9 cellular contexts compared by ENCODE assay signal in genomic region chr5:93622240-93622885, GRCh38. TPM values are rescaled to one million over a fixed set of nuclear protein-coding genes. Genes with fewer than 3 reads are reported as not detected.
A peak's percentile ranks its signal among the peaks of the same experiment; 100 is the strongest.
DNase-seq lines count a peak whose midpoint lies in the region; ATAC-seq and TF ChIP-seq lines count a peak whose summit lies in the region.
"Had no signal": no experiment of that assay in that cellular context is flagged by ENCODE, and none has a peak within 500 bp of the region (broad histone marks: within the 10 kb centered on the region; RNA-seq: fewer than 3 reads in every experiment).

No MANE protein-coding gene starts in this region.

- no peaks in the 10 kb centered on the region for H3K27me3 ChIP-seq in psoas muscle (ENCODE audit: insufficient read depth in 3 of 3, low read length in 2 of 3)

- H3K36me3 ChIP-seq in psoas muscle (ENCODE audit: insufficient read depth in 1 of 2, low read depth in 1 of 2) = no peaks in the 10 kb centered on the region

- CTCF ChIA-PET in T-cell (lab: Charles Lee) = interaction anchor here in 1 of 2 donors (1.0 to 1.1 kb wide), 2 partner anchors 9 to 179 kb away, joined by 4 to 5 read pairs; no protein-coding TSS in a partner anchor

- H3K4me1 Mint-ChIP-seq in IgD-negative memory B cell = peaks cover 11 to 17% (median 16%) of the 10 kb centered on the region in 3 donors
- H3K4me1 Mint-ChIP-seq in T-cell = peaks cover 22 to 32% (median 25%) of the 10 kb centered on the region in 3 donors
- peaks cover 7% of the 10 kb centered on the region for H3K4me1 Mint-ChIP-seq in T-helper 2 cell treated with Interferon-gamma antibody and Interleukin-4, amounts not matched to agents 5 μg/mL and 100 μg/mL, for 36 hours (ENCODE audit: low read depth)

- POLR2A ChIA-PET in T-cell (lab: Charles Lee) = no interaction called here

- peak overlapping the region; percentile 83 for H3K4me3 ChIP-seq in psoas muscle

- H3K27me3 Mint-ChIP-seq in IgD-negative memory B cell (peaks cover 5% of the 10 kb centered on the region), T-cell (peaks cover 4% of the 10 kb centered on the region in 2 donors)
- peaks cover 51% of the 10 kb centered on the region for H3K27me3 Mint-ChIP-seq in T-helper 2 cell treated with Interferon-gamma antibody and Interleukin-4, amounts not matched to agents 5 μg/mL and 100 μg/mL, for 36 hours (ENCODE audit: low read depth)

- H3K4me3 Mint-ChIP-seq in IgD-negative memory B cell (peak overlapping the region in 3 of 4 donors; percentile 54 to 85 (median 77)), T-cell (peak overlapping the region in 2 of 3 donors; percentile 38 to 92)
- no peak overlapping the region for H3K4me3 Mint-ChIP-seq in T-helper 2 cell treated with Interferon-gamma antibody and Interleukin-4, amounts not matched to agents 5 μg/mL and 100 μg/mL, for 36 hours

- peak overlapping the region; percentile 80 for H3K27ac ChIP-seq in psoas muscle
- H3K27ac ChIP-seq: epithelial cell of prostate had no signal

- peaks cover 11% of the 10 kb centered on the region for H3K4me1 ChIP-seq in psoas muscle

- peak overlapping the region; percentile 2 to 43 (median 41) for H3K27ac Mint-ChIP-seq in IgD-negative memory B cell
- peak overlapping the region; percentile 56 to 66 for H3K27ac Mint-ChIP-seq in T-cell
- H3K27ac Mint-ChIP-seq in T-helper 2 cell treated with Interferon-gamma antibody and Interleukin-4, amounts not matched to agents 5 μg/mL and 100 μg/mL, for 36 hours = no peak overlapping the region

- H3K9me3 Mint-ChIP-seq in IgD-negative memory B cell (peaks cover 0 to 3% (median 0%) of the 10 kb centered on the region in 3 donors), T-cell (no peaks in the 10 kb centered on the region)
- no peaks in the 10 kb centered on the region for H3K9me3 Mint-ChIP-seq in T-helper 2 cell treated with Interferon-gamma antibody and Interleukin-4, amounts not matched to agents 5 μg/mL and 100 μg/mL, for 36 hours

- peak; percentile 25 to 76 (median 48) for ATAC-seq in T-cell (replicated peaks in 1 of 4)
- peak in 2 of 4 donors; percentile 14 to 39 for ATAC-seq in psoas muscle
- ATAC-seq in GM21515 (IDR thresholded peaks at IDR 0.05; ENCODE audit: unreplicated experiment) = no peak

- WGBS in psoas muscle, 3 donors = 57 to 67% (median 61%) methylated on average over 4 of the region's 4 CpGs

- H3K36me3 Mint-ChIP-seq in IgD-negative memory B cell = peaks cover 4% of the 10 kb centered on the region
- peaks cover 4% of the 10 kb centered on the region for H3K36me3 Mint-ChIP-seq in T-cell
- H3K36me3 Mint-ChIP-seq in T-helper 2 cell treated with Interferon-gamma antibody and Interleukin-4, amounts not matched to agents 5 μg/mL and 100 μg/mL, for 36 hours (ENCODE audit: low read depth) = no peaks in the 10 kb centered on the region

- no peaks in the 10 kb centered on the region for H3K9me3 ChIP-seq in psoas muscle

- intact Hi-C loops in psoas muscle (cut with DNase I) = loop anchor here in 1 of 2 donors (5.0 kb wide), 1 partner anchor 40 kb away; the partner anchor contains the start of genes NR2F1 and NR2F1-AS1

- DNase-seq in DMS79 (lab: John Stamatoyannopoulos, UW) (peak; percentile 68), T-cell (peak in 28 of 34 experiments; percentile 16 to 68 (median 40)), fibroblast of gingiva (ENCODE audit: low read depth) (peak; percentile 83), psoas muscle (no peak), HPDE6-E6E7 (ENCODE audit: extremely low spot score) (no peak)
- no peak for DNase-seq in T-helper 2 cell treated with Interferon-gamma antibody and Interleukin-4, amounts not matched to agents 5 μg/mL and 100 μg/mL, for 36 hours (ENCODE audit: low spot score)

- no peak for TF ChIP-seq CTCF in psoas muscle (IDR thresholded peaks at IDR 0.05)

RNA-seq across cellular contexts. Expression of gene NR2F1, which starts 39.3 kb away (rescaled TPM):
- not detected for polyA plus RNA-seq in IgD-negative memory B cell
- under 1 TPM in 3 of 5 donors, not detected in 2; 0.25 to 0.67 (median 0.33) TPM for total RNA-seq in T-cell
- total RNA-seq in psoas muscle = 1 to 10 TPM in 3 of 4 donors, under 1 TPM in 1; 0.39 to 1.4 (median 1.2) TPM
- polyA plus RNA-seq in psoas muscle = 1 to 10 TPM in 1 of 3 donors, under 1 TPM in 2; 0.57 to 1.4 (median 0.86) TPM

RNA-seq across cellular contexts. Expression of gene NR2F1-AS1, which starts 41.3 kb away (rescaled TPM):
- polyA plus RNA-seq in IgD-negative memory B cell = not detected
- total RNA-seq in T-cell = not detected
- 1 to 10 TPM in 1 of 4 donors, under 1 TPM in 3; 0.13 to 1.3 (median 0.55) TPM for total RNA-seq in psoas muscle
- 1 to 10 TPM in 1 of 3 donors, under 1 TPM in 2; 0.14 to 1.5 (median 0.42) TPM for polyA plus RNA-seq in psoas muscle

Comparison
In these comparisons a context has a peak if more than half of its experiments do, and no peak if none do; other contexts are left out.
1. DNase-seq: peak in DMS79 (single experiment), T-cell (28 of 34) and fibroblast of gingiva (single experiment); none in psoas muscle (0 of 2), HPDE6-E6E7 (single experiment) and T-helper 2 cell treated with Interferon-gamma antibody and Interleukin-4, amounts not matched to agents 5 μg/mL and 100 μg/mL, for 36 hours (single experiment).